In genomic region chr12:55842681-55843429, GRCh38 we compare ENCODE assay signal across 9 cellular contexts. TPM values are rescaled to one million over a fixed set of nuclear protein-coding genes. Genes with fewer than 3 reads are reported as not detected.
A peak's percentile ranks its signal among the peaks of the same experiment; 100 is the strongest.
DNase-seq lines count a peak whose midpoint lies in the region; ATAC-seq and TF ChIP-seq lines count a peak whose summit lies in the region.
"Had no signal": no experiment of that assay in that cellular context is flagged by ENCODE, and none has a peak within 500 bp of the region (broad histone marks: within the 10 kb centered on the region; RNA-seq: fewer than 3 reads in every experiment).

A gene with protein sequence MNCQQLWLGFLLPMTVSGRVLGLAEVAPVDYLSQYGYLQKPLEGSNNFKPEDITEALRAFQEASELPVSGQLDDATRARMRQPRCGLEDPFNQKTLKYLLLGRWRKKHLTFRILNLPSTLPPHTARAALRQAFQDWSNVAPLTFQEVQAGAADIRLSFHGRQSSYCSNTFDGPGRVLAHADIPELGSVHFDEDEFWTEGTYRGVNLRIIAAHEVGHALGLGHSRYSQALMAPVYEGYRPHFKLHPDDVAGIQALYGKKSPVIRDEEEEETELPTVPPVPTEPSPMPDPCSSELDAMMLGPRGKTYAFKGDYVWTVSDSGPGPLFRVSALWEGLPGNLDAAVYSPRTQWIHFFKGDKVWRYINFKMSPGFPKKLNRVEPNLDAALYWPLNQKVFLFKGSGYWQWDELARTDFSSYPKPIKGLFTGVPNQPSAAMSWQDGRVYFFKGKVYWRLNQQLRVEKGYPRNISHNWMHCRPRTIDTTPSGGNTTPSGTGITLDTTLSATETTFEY (minus strand): TSS chr12:55842936. CDS start chr12:55842830, 106 bp downstream.

- no peaks in the 10 kb centered on the region for H3K9me3 Mint-ChIP-seq in activated naive CD4-positive, alpha-beta T cell treated with anti-CD3 and anti-CD28 coated beads, Interleukin-2, amount 10 ng/mL, durations not matched to agents 7 days and 5 days

- H3K27me3 ChIP-seq in SJSA1 (replicated peaks) (no peaks in the 10 kb centered on the region), foreskin keratinocyte (no peaks in the 10 kb centered on the region)

- peak; percentile 76 for DNase-seq in ELF-1 (ENCODE audit: low read depth, low spot score)
- DNase-seq in SJSA1 (ENCODE audit: low read depth in 1 of 2, low spot score in 2 of 2): peak; percentile 72 to 74
- DNase-seq in foreskin keratinocyte: peak; percentile 44 to 66
- DNase-seq in posterior vena cava (ENCODE audit: low spot score): no peak
- DNase-seq in activated naive CD4-positive, alpha-beta T cell treated with anti-CD3 and anti-CD28 coated beads, Interleukin-2, amount 10 ng/mL, durations not matched to agents 7 days and 5 days: no peak

- peaks cover 52% of the 10 kb centered on the region for H3K27me3 Mint-ChIP-seq in activated naive CD4-positive, alpha-beta T cell treated with anti-CD3 and anti-CD28 coated beads, Interleukin-2, amount 10 ng/mL, durations not matched to agents 7 days and 5 days

- no peaks in the 10 kb centered on the region for H3K36me3 Mint-ChIP-seq in activated naive CD4-positive, alpha-beta T cell treated with anti-CD3 and anti-CD28 coated beads, Interleukin-2, amount 10 ng/mL, durations not matched to agents 7 days and 5 days

- peaks cover 18% of the 10 kb centered on the region for H3K36me3 ChIP-seq in SJSA1

- no peak within 1 kb of the TSS for H3K4me3 Mint-ChIP-seq in activated naive CD4-positive, alpha-beta T cell treated with anti-CD3 and anti-CD28 coated beads, Interleukin-2, amount 10 ng/mL, durations not matched to agents 7 days and 5 days

- TF ChIP-seq CTCF in foreskin keratinocyte (conservative IDR thresholded peaks at IDR 0.05): no peak

- H3K4me1 ChIP-seq in SJSA1 (replicated peaks): peaks cover 35% of the 10 kb centered on the region
- H3K4me1 ChIP-seq in foreskin keratinocyte: peaks cover 25% of the 10 kb centered on the region

- peaks cover 6% of the 10 kb centered on the region for H3K4me1 Mint-ChIP-seq in activated naive CD4-positive, alpha-beta T cell treated with anti-CD3 and anti-CD28 coated beads, Interleukin-2, amount 10 ng/mL, durations not matched to agents 7 days and 5 days

- H3K27ac ChIP-seq in SJSA1 (peak within 1 kb of the TSS; percentile 73), foreskin keratinocyte (peak within 1 kb of the TSS; percentile 14)
- H3K27ac ChIP-seq: KMS-11 had no signal

- CTCF ChIA-PET in activated naive CD4-positive, alpha-beta T cell treated with anti-CD3 and anti-CD28 coated beads, Interleukin-2, amount 10 ng/mL, durations not matched to agents 7 days and 5 days (lab: Charles Lee): no interaction called here

- intact Hi-C loops in posterior vena cava (cut with DNase I): no loop called here

- ATAC-seq in foreskin keratinocyte (peak; percentile 71), GM18519 (IDR thresholded peaks at IDR 0.05; ENCODE audit: low FRiP score, unreplicated experiment) (no peak), HG02588 (IDR thresholded peaks at IDR 0.05; ENCODE audit: unreplicated experiment) (no peak), HG03469 (IDR thresholded peaks at IDR 0.05; ENCODE audit: unreplicated experiment) (no peak)

- H3K4me3 ChIP-seq in SJSA1: peak within 1 kb of the TSS; percentile 42

- no peak within 1 kb of the TSS for H3K27ac Mint-ChIP-seq in activated naive CD4-positive, alpha-beta T cell treated with anti-CD3 and anti-CD28 coated beads, Interleukin-2, amount 10 ng/mL, durations not matched to agents 7 days and 5 days

- no peaks in the 10 kb centered on the region for H3K9me3 ChIP-seq in SJSA1 (replicated peaks)

RNA-seq across cellular contexts. Expression of the gene that starts here (rescaled TPM):
- total RNA-seq in SJSA1 (2014; rRNA removed; shearing (Covaris generic)): 9.8 and 14.5 TPM in 2 replicates
- 5.2 and 6.3 TPM in 2 replicates for total RNA-seq in foreskin keratinocyte
- 4.9 and 5.9 TPM in 2 replicates for polyA plus RNA-seq in foreskin keratinocyte
- total RNA-seq in posterior vena cava: 10 to 100 TPM; 39.7 to 48.7 TPM

Comparison
In these comparisons a context has a peak if more than half of its experiments do, and no peak if none do; other contexts are left out.
1. DNase-seq: peak in ELF-1 (single experiment), SJSA1 (2 of 2) and foreskin keratinocyte (2 of 2); none in posterior vena cava (single experiment) and activated naive CD4-positive, alpha-beta T cell treated with anti-CD3 and anti-CD28 coated beads, Interleukin-2, amount 10 ng/mL, durations not matched to agents 7 days and 5 days (single experiment).